ENCODE assay signal across 14 cellular contexts in genomic region chr17:80385046-80385445, GRCh38.
"Had no signal": no experiment of that assay in that cellular context is flagged by ENCODE, and none has a peak within 500 bp of the region (broad histone marks: within the 10 kb centered on the region; RNA-seq: fewer than 3 reads in every experiment).

No MANE protein-coding gene starts in this region.

- H3K27me3 Mint-ChIP-seq: activated naive CD8-positive, alpha-beta T cell treated with anti-CD3 and anti-CD28 coated beads, Interleukin-2, amount 10 ng/mL, durations not matched to agents 7 days and 5 days; T-helper 17 cell had no signal

- H3K4me3 Mint-ChIP-seq: activated naive CD8-positive, alpha-beta T cell treated with anti-CD3 and anti-CD28 coated beads, Interleukin-2, amount 10 ng/mL, durations not matched to agents 7 days and 5 days; T-helper 17 cell; WTC11 had no signal

- DNase-seq: activated CD4-positive, alpha-beta T cell treated with anti-CD3 and anti-CD28 coated beads, Interleukin-2, amount 50 U/mL, for 48 hours; activated CD8-positive, alpha-beta memory T cell treated with anti-CD3 and anti-CD28 coated beads, Interleukin-2, amount 50 U/mL, for 48 hours; activated naive CD8-positive, alpha-beta T cell treated with anti-CD3 and anti-CD28 coated beads, Interleukin-2, amount 10 ng/mL, durations not matched to agents 7 days and 5 days; aorta; dorsolateral prefrontal cortex; glutamatergic neuron; Right ventricle myocardium superior; stimulated activated CD4-positive, alpha-beta T cell treated with anti-CD3 and anti-CD28 coated beads, Interleukin-2, amount 100 ng/mL, for 24 hours; stimulated activated naive CD4-positive, alpha-beta T cell treated with Interleukin-2 at 50 U/mL for 16 hours; T-helper 17 cell; upper lobe of right lung had no signal

- H3K4me3 ChIP-seq: breast epithelium, dorsolateral prefrontal cortex, right atrium auricular region, upper lobe of right lung had no signal

- H3K4me1 ChIP-seq: breast epithelium, right atrium auricular region, upper lobe of right lung had no signal

- H3K9me3 Mint-ChIP-seq: activated naive CD8-positive, alpha-beta T cell treated with anti-CD3 and anti-CD28 coated beads, Interleukin-2, amount 10 ng/mL, durations not matched to agents 7 days and 5 days; WTC11 had no signal

- H3K27ac Mint-ChIP-seq: WTC11 had no signal

- H3K27ac ChIP-seq: breast epithelium, dorsolateral prefrontal cortex, right atrium auricular region, upper lobe of right lung had no signal

- H3K9me3 ChIP-seq: breast epithelium, right atrium auricular region, upper lobe of right lung had no signal

- H3K27me3 ChIP-seq: breast epithelium, dorsolateral prefrontal cortex, right atrium auricular region, upper lobe of right lung had no signal

- H3K4me1 Mint-ChIP-seq: WTC11 had no signal
